Comparison of ENCODE assay signal across 19 cellular contexts in genomic region chr15:96457852-96458251, GRCh38.
DNase-seq lines count a peak whose midpoint lies in the region; TF ChIP-seq lines count a peak whose summit lies in the region.
"Had no signal": no experiment of that assay in that cellular context is flagged by ENCODE, and none has a peak within 500 bp of the region (broad histone marks: within the 10 kb centered on the region; RNA-seq: fewer than 3 reads in every experiment).

No MANE protein-coding gene starts in this region.

- H3K4me3 Mint-ChIP-seq in Calu3 (ENCODE audit: low read depth, unreplicated experiment) (peak overlapping the region; percentile 6), HFFc6 (peak overlapping the region; percentile 35; the same call in 1 of the 2 replicates)
- no peak overlapping the region for H3K4me3 Mint-ChIP-seq in CD8-positive, alpha-beta memory T cell
- H3K4me3 Mint-ChIP-seq: CD4-positive, alpha-beta memory T cell had no signal

- H3K4me3 ChIP-seq in WI38 (ENCODE audit: low read depth, low read length) (peak overlapping the region; percentile 17), coronary artery (no peak overlapping the region)
- H3K4me3 ChIP-seq in CD8-positive, alpha-beta memory T cell (ENCODE audit: low read length): no peak overlapping the region

- H3K27ac Mint-ChIP-seq in Calu3 (ENCODE audit: unreplicated experiment) (peak overlapping the region; percentile 1), HFFc6 (no peak overlapping the region)
- H3K27ac Mint-ChIP-seq in CD8-positive, alpha-beta memory T cell: peak overlapping the region in 1 of 8 donors; percentile 64
- H3K27ac Mint-ChIP-seq: CD4-positive, alpha-beta memory T cell had no signal

- POLR2A ChIA-PET in CD8-positive, alpha-beta memory T cell (lab: Charles Lee): no interaction called here

- H3K36me3 ChIP-seq in CD8-positive, alpha-beta memory T cell (ENCODE audit: insufficient read depth, low read length): no peaks in the 10 kb centered on the region

- no peaks in the 10 kb centered on the region for H3K27me3 ChIP-seq in CD8-positive, alpha-beta memory T cell (ENCODE audit: insufficient read depth, low read length, poor library complexity, severe bottlenecking)

- H3K27ac ChIP-seq in coronary artery: no peak overlapping the region
- no peak overlapping the region for H3K27ac ChIP-seq in CD8-positive, alpha-beta memory T cell (ENCODE audit: low read depth, low read length)
- H3K27ac ChIP-seq: HL-60 had no signal

- no peaks in the 10 kb centered on the region for H3K9me3 ChIP-seq in CD8-positive, alpha-beta memory T cell (ENCODE audit: low read length)

- H3K4me1 Mint-ChIP-seq in Calu3 (ENCODE audit: low read depth, unreplicated experiment) (peaks cover 29% of the 10 kb centered on the region), HFFc6 (ENCODE audit: low read depth) (peaks cover 10% of the 10 kb centered on the region)
- H3K4me1 Mint-ChIP-seq in CD8-positive, alpha-beta memory T cell: peaks cover 0 to 1% (median 0%) of the 10 kb centered on the region in 3 donors
- H3K4me1 Mint-ChIP-seq: CD4-positive, alpha-beta memory T cell had no signal

- no peaks in the 10 kb centered on the region for H3K4me1 ChIP-seq in CD8-positive, alpha-beta memory T cell (ENCODE audit: insufficient read depth, low read length)

- DNase-seq in Calu3 (no peak), HFFc6 (no peak), glomerular visceral epithelial cell (ENCODE audit: extremely low spot score) (peak; percentile 5), GM19238 (ENCODE audit: insufficient read length, low spot score) (no peak), coronary artery (ENCODE audit: low spot score) (no peak)
- no peak for DNase-seq in CD8-positive, alpha-beta memory T cell
- no peak for DNase-seq in activated CD4-positive, CD25-positive, alpha-beta regulatory T cell treated with anti-CD3 and anti-CD28 coated beads, Interleukin-2, amount 50 U/mL, for 72 hours
- DNase-seq: CD4-positive, alpha-beta memory T cell; DMS79 treated with DMSO at 0.1 percent for 48 hours; GF-D8; GOT3; NCI-H1417 treated with DMSO at 0.1 percent for 48 hours; NCI-H1930; NCI-H2171 treated with DMSO at 0.1 percent for 48 hours; NCI-H510A; NCI-H774; SIG-M5 had no signal

- intact Hi-C loops in Calu3 (cut with micrococcal nuclease; ENCODE audit: unreplicated experiment): loop anchor here (5.0 kb wide), 1 partner anchor 36 kb away; no protein-coding TSS in a partner anchor

- CTCF ChIA-PET in Calu3 (lab: Charles Lee): interaction anchor here (0.5 to 1.0 kb wide), 6 partner anchors 23 to 1646 kb away, joined by 3 to 8 read pairs (median 3); no protein-coding TSS in a partner anchor
- CTCF ChIA-PET in CD8-positive, alpha-beta memory T cell (lab: Charles Lee): no interaction called here

- no peak for TF ChIP-seq CTCF in Calu3 (IDR thresholded peaks at IDR 0.05; ENCODE audit: unreplicated experiment)
- no peak for TF ChIP-seq CTCF in HFFc6 (IDR thresholded peaks at IDR 0.05)
- no peak for TF ChIP-seq CTCF in WI38 (IDR thresholded peaks at IDR 0.05; ENCODE audit: low read depth, low read length)
- TF ChIP-seq CTCF in coronary artery (IDR thresholded peaks at IDR 0.05): no peak

- no TSS peak for BruUV-seq in Calu3 (replicated peaks; lab: Mats Ljungman, UMichigan)

- no peaks in the 10 kb centered on the region for H3K9me3 Mint-ChIP-seq in Calu3 (ENCODE audit: low read depth, unreplicated experiment)
- no peaks in the 10 kb centered on the region for H3K9me3 Mint-ChIP-seq in HFFc6
- H3K9me3 Mint-ChIP-seq in CD8-positive, alpha-beta memory T cell: peaks cover 0 to 7% (median 4%) of the 10 kb centered on the region in 5 donors

- H3K27me3 Mint-ChIP-seq in Calu3 (ENCODE audit: unreplicated experiment): no peaks in the 10 kb centered on the region
- peaks cover 10% of the 10 kb centered on the region; the same call in 1 of the 2 replicates for H3K27me3 Mint-ChIP-seq in HFFc6 (ENCODE audit: insufficient read depth)
- H3K27me3 Mint-ChIP-seq in CD8-positive, alpha-beta memory T cell: peaks cover 4 to 12% of the 10 kb centered on the region in 2 donors

- no peaks in the 10 kb centered on the region for H3K36me3 Mint-ChIP-seq in Calu3 (ENCODE audit: insufficient read depth, unreplicated experiment)
- no peaks in the 10 kb centered on the region for H3K36me3 Mint-ChIP-seq in HFFc6 (ENCODE audit: low read depth)
- H3K36me3 Mint-ChIP-seq in CD8-positive, alpha-beta memory T cell: peaks cover 0 to 2% (median 0%) of the 10 kb centered on the region in 3 donors
- H3K36me3 Mint-ChIP-seq: CD4-positive, alpha-beta memory T cell had no signal

Comparison
In these comparisons a context has a peak if more than half of its experiments do, and no peak if none do; other contexts are left out.
1. H3K4me3 Mint-ChIP-seq: peak in Calu3 (single experiment) and HFFc6 (single experiment); none in CD8-positive, alpha-beta memory T cell (0 of 7).